In genomic region chr10:79266543-79267312, GRCh38 we compare ENCODE assay signal across 8 cellular contexts.
DNase-seq lines count a peak whose midpoint lies in the region; ATAC-seq, FAIRE-seq and TF ChIP-seq lines count a peak whose summit lies in the region.

No MANE protein-coding gene starts in this region.

- H3K27ac ChIP-seq in right atrium auricular region (peak overlapping the region; percentile 74 to 89), small intestine (ENCODE audit: low read depth in 1 of 2, low read length in 1 of 2) (peak overlapping the region; percentile 61 to 88), GM23338 (ENCODE audit: low read depth) (no peak overlapping the region)

- no peak overlapping the region for H3K4me3 Mint-ChIP-seq in GM23338

- peaks cover 5% of the 10 kb centered on the region; the same call in 2 of the 3 replicates for H3K36me3 Mint-ChIP-seq in GM23338 (ENCODE audit: low read depth)

- H3K79me2 ChIP-seq in GM23338 (replicated peaks; ENCODE audit: insufficient read depth), result no peaks in the 10 kb centered on the region

- H3F3A ChIP-seq in GM23338 (replicated peaks; ENCODE audit: low read depth), result no peaks in the 10 kb centered on the region

- FAIRE-seq in small intestine (lab: Jason Lieb, UNC), result no peak

- H3K4me2 ChIP-seq in GM23338, result no peak overlapping the region

- no peaks in the 10 kb centered on the region for H3K36me3 ChIP-seq in right atrium auricular region
- H3K36me3 ChIP-seq in small intestine (ENCODE audit: control insufficient read depth in 2 of 2, insufficient read depth in 2 of 2, low read length in 2 of 2), result peaks cover 0 to 3% of the 10 kb centered on the region in 2 donors
- H3K36me3 ChIP-seq in GM23338 (ENCODE audit: insufficient read depth), result no peaks in the 10 kb centered on the region

- H3K9me3 ChIP-seq in right atrium auricular region (no peaks in the 10 kb centered on the region), small intestine (ENCODE audit: control insufficient read depth, low read depth) (no peaks in the 10 kb centered on the region)

- no peak overlapping the region for H3K4me3 ChIP-seq in right atrium auricular region
- H3K4me3 ChIP-seq in small intestine (ENCODE audit: low read depth in 1 of 2, low read length in 2 of 2), result no peak overlapping the region
- H3K4me3 ChIP-seq in GM23338, result no peak overlapping the region

- H3K27me3 Mint-ChIP-seq in GM23338 (ENCODE audit: insufficient read depth, low read depth, poor library complexity), result peaks cover 32% of the 10 kb centered on the region

- no peaks in the 10 kb centered on the region for H3K9me3 Mint-ChIP-seq in GM23338

- H2AFZ ChIP-seq in GM23338, result no peak overlapping the region

- H3K27ac Mint-ChIP-seq in GM23338, result no peak overlapping the region

- DNase-seq in ELR (ENCODE audit: low read depth) (peak; percentile 97), HS-5 (ENCODE audit: low read depth) (peak; percentile 68), amniotic epithelial cell (ENCODE audit: low read depth) (peak; percentile 94), right atrium auricular region (ENCODE audit: low spot score) (peak; percentile 92), small intestine (no peak), GM23338 (ENCODE audit: low spot score) (no peak), NCI-H1930 (lab: John Stamatoyannopoulos, UW) (no peak)

- TF ChIP-seq CTCF in right atrium auricular region (IDR thresholded peaks at IDR 0.05) (no peak), GM23338 (conservative IDR thresholded peaks at IDR 0.05; ENCODE audit: low read depth in 2 of 2) (no peak)

- H4K20me1 ChIP-seq in GM23338 (replicated peaks; ENCODE audit: insufficient read depth), result peaks cover 4% of the 10 kb centered on the region

- WGBS in small intestine, 3 donors, result 48 to 81% (median 62%) methylated on average over 11 of the region's 11 CpGs

- H3K4me1 ChIP-seq in right atrium auricular region (peaks cover 0 to 95% of the 10 kb centered on the region in 2 donors), small intestine (ENCODE audit: control insufficient read depth in 2 of 2, insufficient read depth in 1 of 2, low read depth in 1 of 2, low read length in 1 of 2) (peaks cover 0 to 5% of the 10 kb centered on the region in 2 donors), GM23338 (ENCODE audit: insufficient read depth) (no peaks in the 10 kb centered on the region)

- no peaks in the 10 kb centered on the region for H3K27me3 ChIP-seq in right atrium auricular region
- no peaks in the 10 kb centered on the region for H3K27me3 ChIP-seq in small intestine (ENCODE audit: control insufficient read depth in 2 of 2, insufficient read depth in 2 of 2, low read length in 2 of 2)
- H3K27me3 ChIP-seq in GM23338 (ENCODE audit: insufficient read depth), result no peaks in the 10 kb centered on the region

- H3K9me2 ChIP-seq in GM23338 (ENCODE audit: insufficient read depth), result no peaks in the 10 kb centered on the region

- ATAC-seq in GM21515 (IDR thresholded peaks at IDR 0.05; ENCODE audit: unreplicated experiment) (peak; percentile 82), GM23338 (no peak)

- peaks cover 10% of the 10 kb centered on the region for H3K4me1 Mint-ChIP-seq in GM23338

TF ChIP-seq in GM23338, 12 proteins besides CTCF, POLR2A, EP300 and RAD21:
- TF ChIP-seq NANOG (IDR thresholded peaks at IDR 0.05; ENCODE audit: borderline replicate concordance) (no peak), CREB1 (CRISPR knock-in tag; IDR thresholded peaks at IDR 0.05; ENCODE audit: low read depth) (no peak), EZH2phosphoT487 (IDR thresholded peaks at IDR 0.05; ENCODE audit: unreplicated experiment) (no peak), POLR2AphosphoS5 (IDR thresholded peaks at IDR 0.05; ENCODE audit: low read depth) (no peak), STAT1 (IDR thresholded peaks at IDR 0.05; ENCODE audit: unreplicated experiment) (no peak), ETS1 (IDR thresholded peaks at IDR 0.05) (no peak)

Comparison
In these comparisons a context has a peak if more than half of its experiments do, and no peak if none do; other contexts are left out.
1. DNase-seq: peak in ELR (single experiment), HS-5 (single experiment), amniotic epithelial cell (single experiment) and right atrium auricular region (single experiment); none in small intestine (single experiment), GM23338 (single experiment) and NCI-H1930 (0 of 2).